In the genomic region with DNA sequence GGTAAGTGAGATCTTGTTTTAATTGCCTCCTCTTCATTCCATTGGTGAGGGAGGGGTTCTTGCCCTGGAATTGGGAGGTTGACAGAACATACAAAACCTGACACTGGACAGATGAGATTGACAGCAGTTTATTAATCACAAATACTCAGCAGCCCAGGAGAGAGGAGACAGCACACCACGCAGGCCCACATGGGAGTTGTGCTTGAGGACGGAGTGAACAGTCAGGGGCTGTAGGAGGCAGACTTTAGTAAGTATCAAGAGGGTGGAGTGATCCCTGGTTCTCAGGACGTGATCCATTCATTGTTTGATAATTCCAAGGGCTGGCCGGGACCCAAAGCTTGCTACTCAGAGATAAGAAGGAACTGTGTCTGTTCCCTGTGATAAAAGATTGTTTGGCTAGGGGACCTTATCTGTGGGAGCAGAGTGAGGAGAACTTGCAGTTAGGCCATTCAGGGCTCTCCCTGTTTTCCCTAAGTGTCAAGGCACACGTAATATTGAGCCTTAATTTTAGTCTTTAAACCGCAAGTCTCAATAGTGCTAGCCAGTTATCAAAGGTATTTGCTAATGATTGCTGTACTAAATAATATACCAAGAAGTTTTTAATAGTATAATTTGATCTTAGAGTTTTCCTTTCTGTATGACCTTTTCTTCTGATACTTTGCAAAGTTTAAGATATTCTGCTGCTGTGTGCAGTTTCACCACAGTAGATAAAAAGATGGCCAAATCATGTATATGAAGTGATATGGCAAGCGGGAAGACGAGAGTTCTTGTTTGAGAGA, we compare ENCODE assay signal across 12 cellular contexts. TPM values are rescaled to one million over a fixed set of nuclear protein-coding genes. Genes with fewer than 3 reads are reported as not detected.
A peak's percentile ranks its signal among the peaks of the same experiment; 100 is the strongest.
DNase-seq lines count a peak whose midpoint lies in the region; ATAC-seq and TF ChIP-seq lines count a peak whose summit lies in the region.
"Had no signal": no experiment of that assay in that cellular context is flagged by ENCODE, and none has a peak within 500 bp of the region (broad histone marks: within the 10 kb centered on the region; RNA-seq: fewer than 3 reads in every experiment).

No MANE protein-coding gene starts in this region.

- ATAC-seq in GM21786 (IDR thresholded peaks at IDR 0.05; ENCODE audit: unreplicated experiment) (no peak), GM18517 (IDR thresholded peaks at IDR 0.05; ENCODE audit: unreplicated experiment) (no peak), HG03196 (IDR thresholded peaks at IDR 0.05; ENCODE audit: unreplicated experiment) (no peak)
- ATAC-seq: naive thymus-derived CD8-positive, alpha-beta T cell had no signal

- no peaks in the 10 kb centered on the region for H3K27me3 ChIP-seq in sigmoid colon

- H3K27ac ChIP-seq in coronary artery: peak overlapping the region in 1 of 2 donors; percentile 20
- peak overlapping the region in 3 of 4 donors; percentile 18 to 31 (median 24) for H3K27ac ChIP-seq in sigmoid colon

- peak in 75 of 76 experiments; percentile 18 to 98 (median 88) for DNase-seq in HUDEP-2 (lab: John Stamatoyannopoulos, UW; ENCODE audit: unreplicated experiment in 76 of 76)
- DNase-seq in coronary artery (ENCODE audit: low spot score): no peak
- peak; percentile 71 for DNase-seq in inferior parietal cortex (ENCODE audit: extremely low spot score)
- DNase-seq in sigmoid colon: no peak
- DNase-seq in ACHN: no peak
- DNase-seq: amygdala; naive thymus-derived CD8-positive, alpha-beta T cell; NCI-H1092; NCI-H510A had no signal

- peaks cover 0 to 78% (median 66%) of the 10 kb centered on the region in 4 donors for H3K4me1 ChIP-seq in sigmoid colon

- TF ChIP-seq POLR2A in sigmoid colon (IDR thresholded peaks at IDR 0.05): no peak

- peak overlapping the region; percentile 33 for H3K4me3 ChIP-seq in coronary artery
- no peak overlapping the region for H3K4me3 ChIP-seq in sigmoid colon

- TF ChIP-seq CTCF in coronary artery (IDR thresholded peaks at IDR 0.05): no peak
- TF ChIP-seq CTCF in sigmoid colon (IDR thresholded peaks at IDR 0.05): no peak

- no peaks in the 10 kb centered on the region for H3K36me3 ChIP-seq in sigmoid colon

- no peaks in the 10 kb centered on the region for H3K9me3 ChIP-seq in sigmoid colon

- in situ Hi-C loops in ACHN (cut with HindIII; ENCODE audit: low pct_ligation_motif_present, low pct_unique_long_range_greater_than_20kb, low sequenced_read_pairs): no loop called here

- 29 to 68% methylated on average over 8 of the region's 8 CpGs for WGBS in sigmoid colon, 2 donors

- intact Hi-C loops in sigmoid colon (cut with DNase I): no loop called here

- no peak for TF ChIP-seq EP300 in sigmoid colon (IDR thresholded peaks at IDR 0.05)

RNA-seq across cellular contexts. Expression of gene CAPZA2, which starts 14.5 kb away (rescaled TPM):
- 100 to 1,000 TPM; 189 to 242 (median 234) TPM for total RNA-seq in sigmoid colon
- polyA plus RNA-seq in sigmoid colon: 100 to 1,000 TPM in 2 of 3 donors, 10 to 100 TPM in 1; 75.3 to 159 (median 134) TPM

Comparison
In these comparisons a context has a peak if more than half of its experiments do, and no peak if none do; other contexts are left out.
1. DNase-seq: peak in HUDEP-2 (75 of 76) and inferior parietal cortex (single experiment); none in coronary artery (single experiment), sigmoid colon (single experiment) and ACHN (single experiment).